In genomic region chr9:131578016-131578415, GRCh38 we compare ENCODE assay signal across 16 cellular contexts. TPM values are rescaled to one million over a fixed set of nuclear protein-coding genes. Genes with fewer than 3 reads are reported as not detected.
A peak's percentile ranks its signal among the peaks of the same experiment; 100 is the strongest.
DNase-seq lines count a peak whose midpoint lies in the region; ATAC-seq and TF ChIP-seq lines count a peak whose summit lies in the region.
"Had no signal": no experiment of that assay in that cellular context is flagged by ENCODE, and none has a peak within 500 bp of the region (broad histone marks: within the 10 kb centered on the region; RNA-seq: fewer than 3 reads in every experiment).

No MANE protein-coding gene starts in this region.

- H4K20me1 ChIP-seq in BLaER1, result peaks cover 77% of the 10 kb centered on the region

- peak overlapping the region; percentile 52; the same call in 1 of the 2 replicates for H3K9ac ChIP-seq in BLaER1

- peak; percentile 14 for TF ChIP-seq POLR2A in GM18505 (IDR thresholded peaks at IDR 0.05; ENCODE audit: borderline replicate concordance, extremely low read depth, insufficient read depth, insufficient read length)
- no peak for TF ChIP-seq POLR2A in thyroid gland (IDR thresholded peaks at IDR 0.05)

- no peaks in the 10 kb centered on the region for H3K9me3 Mint-ChIP-seq in activated naive CD8-positive, alpha-beta T cell treated with anti-CD3 and anti-CD28 coated beads for 36 hours
- no peaks in the 10 kb centered on the region for H3K9me3 Mint-ChIP-seq in nephron
- H3K9me3 Mint-ChIP-seq: CD14-positive monocyte had no signal

- no peaks in the 10 kb centered on the region for H3K27me3 Mint-ChIP-seq in activated naive CD8-positive, alpha-beta T cell treated with anti-CD3 and anti-CD28 coated beads for 36 hours
- no peaks in the 10 kb centered on the region for H3K27me3 Mint-ChIP-seq in nephron (ENCODE audit: low read depth)

- intact Hi-C loops in thyroid gland (cut with DNase I), result no loop called here

- H3K9me3 ChIP-seq in BLaER1, result no peaks in the 10 kb centered on the region
- no peaks in the 10 kb centered on the region for H3K9me3 ChIP-seq in thyroid gland
- H3K9me3 ChIP-seq: suprapubic skin had no signal

- H3K27ac Mint-ChIP-seq in activated naive CD8-positive, alpha-beta T cell treated with anti-CD3 and anti-CD28 coated beads for 36 hours, result peak overlapping the region; percentile 95
- peak overlapping the region; percentile 73 to 88 (median 77) for H3K27ac Mint-ChIP-seq in nephron

- H3K27ac ChIP-seq in BLaER1, result peak overlapping the region; percentile 74; the same call in 1 of the 2 replicates
- no peak overlapping the region for H3K27ac ChIP-seq in thyroid gland
- H3K27ac ChIP-seq in brain microvascular endothelial cell, result no peak overlapping the region
- H3K27ac ChIP-seq: cardiac muscle cell, suprapubic skin had no signal

- WGBS in thyroid gland, 2 donors, result 70 to 75% methylated on average over 11 to 13 of the region's 13 CpGs

- H3K4me2 ChIP-seq in BLaER1, result peak overlapping the region; percentile 85
- H3K4me2 ChIP-seq: smooth muscle cell had no signal

- H3K4me1 ChIP-seq in BLaER1 (peaks cover 82% of the 10 kb centered on the region), thyroid gland (no peaks in the 10 kb centered on the region)
- H3K4me1 ChIP-seq: suprapubic skin had no signal

- TF ChIP-seq CTCF in nephron (IDR thresholded peaks at IDR 0.05; ENCODE audit: unreplicated experiment in 3 of 3) (no peak), thyroid gland (IDR thresholded peaks at IDR 0.05) (no peak), brain microvascular endothelial cell (IDR thresholded peaks at IDR 0.05; ENCODE audit: low read depth, low read length, missing control alignments) (no peak)

- no peak for DNase-seq in activated naive CD8-positive, alpha-beta T cell treated with anti-CD3 and anti-CD28 coated beads for 36 hours
- DNase-seq in thyroid gland (no peak), brain microvascular endothelial cell (no peak)
- DNase-seq: mesendoderm, NCI-H1930, NCI-H69 had no signal

- H3K4me3 ChIP-seq in BLaER1 (0 out of 2 replicates have a peak overlapping the region, but pooled peaks have one; percentile 14), thyroid gland (replicated peaks in 1 of 3) (no peak overlapping the region), brain microvascular endothelial cell (ENCODE audit: low read depth, low read length) (no peak overlapping the region)
- H3K4me3 ChIP-seq: cardiac muscle cell, smooth muscle cell, suprapubic skin had no signal

- ATAC-seq in GM18505 (IDR thresholded peaks at IDR 0.05; ENCODE audit: unreplicated experiment) (no peak), GM19351 (IDR thresholded peaks at IDR 0.05; ENCODE audit: unreplicated experiment) (no peak)
- ATAC-seq: Panc1 had no signal

- H3K4me3 Mint-ChIP-seq in activated naive CD8-positive, alpha-beta T cell treated with anti-CD3 and anti-CD28 coated beads for 36 hours, result peak overlapping the region; percentile 71
- H3K4me3 Mint-ChIP-seq in nephron, result no peak overlapping the region
- H3K4me3 Mint-ChIP-seq: CD14-positive monocyte had no signal

- peaks cover 21% of the 10 kb centered on the region for H3K4me1 Mint-ChIP-seq in activated naive CD8-positive, alpha-beta T cell treated with anti-CD3 and anti-CD28 coated beads for 36 hours
- H3K4me1 Mint-ChIP-seq in nephron, result peaks cover 16% of the 10 kb centered on the region

- in situ Hi-C loops in brain microvascular endothelial cell (cut with HindIII; ENCODE audit: low pct_ligation_motif_present, low sequenced_read_pairs), result no loop called here

- peaks cover 13% of the 10 kb centered on the region for H3K36me3 Mint-ChIP-seq in activated naive CD8-positive, alpha-beta T cell treated with anti-CD3 and anti-CD28 coated beads for 36 hours
- peaks cover 23% of the 10 kb centered on the region for H3K36me3 Mint-ChIP-seq in nephron (ENCODE audit: low read depth)

- H3K27me3 ChIP-seq in BLaER1, result no peaks in the 10 kb centered on the region
- H3K27me3 ChIP-seq in thyroid gland, result no peaks in the 10 kb centered on the region
- no peaks in the 10 kb centered on the region for H3K27me3 ChIP-seq in brain microvascular endothelial cell (replicated peaks)
- H3K27me3 ChIP-seq: cardiac muscle cell, suprapubic skin had no signal

- H3K36me3 ChIP-seq in BLaER1, result peaks cover 76% of the 10 kb centered on the region
- H3K36me3 ChIP-seq in thyroid gland, result peaks cover 34 to 41% of the 10 kb centered on the region in 2 donors
- peaks cover 18% of the 10 kb centered on the region for H3K36me3 ChIP-seq in brain microvascular endothelial cell (replicated peaks)

RNA-seq across cellular contexts. Expression of gene PRRT1B, which starts 32.7 kb away (rescaled TPM):
- total RNA-seq in activated naive CD8-positive, alpha-beta T cell treated with anti-CD3 and anti-CD28 coated beads for 36 hours, result not detected
- total RNA-seq in thyroid gland, result not detected
- total RNA-seq: cardiac muscle cell, osteocyte, smooth muscle cell, suprapubic skin had no signal

RNA-seq across cellular contexts. Expression of gene UCK1, which starts 47.0 kb away (rescaled TPM):
- 10 to 100 TPM; 22.1 to 23.0 TPM for total RNA-seq in activated naive CD8-positive, alpha-beta T cell treated with anti-CD3 and anti-CD28 coated beads for 36 hours
- total RNA-seq in thyroid gland, result 10 to 100 TPM; 39.3 to 57.0 (median 49.3) TPM
